Comparison of ENCODE assay signal across 9 cellular contexts in genomic region chr16:1534021-1535020, GRCh38. TPM values are rescaled to one million over a fixed set of nuclear protein-coding genes. Genes with fewer than 3 reads are reported as not detected.
A peak's percentile ranks its signal among the peaks of the same experiment; 100 is the strongest.
DNase-seq lines count a peak whose midpoint lies in the region; ATAC-seq and TF ChIP-seq lines count a peak whose summit lies in the region.
"Had no signal": no experiment of that assay in that cellular context is flagged by ENCODE, and none has a peak within 500 bp of the region (broad histone marks: within the 10 kb centered on the region; RNA-seq: fewer than 3 reads in every experiment).

No MANE protein-coding gene starts in this region.

- intact Hi-C loops in Right ventricle myocardium inferior (cut with DNase I), result loop anchor here (5.0 kb wide), 1 partner anchor 78 kb away; the partner anchor contains the start of genes CRAMP1 and IFT140
- intact Hi-C loops in cardiac septum (cut with DNase I), result loop anchor here (5.0 kb wide), 1 partner anchor 78 kb away; the partner anchor contains the start of genes CRAMP1 and IFT140
- intact Hi-C loops in uterus (cut with DNase I; ENCODE audit: low total_unique reads), result no loop called here

- peaks cover 11 to 47% (median 26%) of the 10 kb centered on the region in 3 donors for H3K4me1 Mint-ChIP-seq in naive B cell

- no peaks in the 10 kb centered on the region for H3K36me3 Mint-ChIP-seq in naive B cell

- H3K4me3 ChIP-seq in choroid plexus epithelial cell (ENCODE audit: low read depth, low read length) (peak overlapping the region; percentile 63), uterus (peak overlapping the region; percentile 48 to 54)

- H3K27me3 Mint-ChIP-seq in naive B cell, result peaks cover 0 to 27% (median 0%) of the 10 kb centered on the region in 3 donors

- TF ChIP-seq CTCF in choroid plexus epithelial cell (conservative IDR thresholded peaks at IDR 0.05; ENCODE audit: low read depth, low read length) (no peak), uterus (IDR thresholded peaks at IDR 0.05) (no peak)

- peak overlapping the region; percentile 69 to 96 (median 84) for H3K4me3 Mint-ChIP-seq in naive B cell

- H3K4me1 ChIP-seq in uterus, result peaks cover 0 to 27% of the 10 kb centered on the region in 2 donors

- no peak for TF ChIP-seq POLR2A in uterus (IDR thresholded peaks at IDR 0.05)

- H3K36me3 ChIP-seq in uterus, result no peaks in the 10 kb centered on the region

- peak; percentile 68 for DNase-seq in Right ventricle myocardium inferior (ENCODE audit: missing footprints)
- DNase-seq in cardiac septum (ENCODE audit: low spot score), result no peak
- DNase-seq in choroid plexus epithelial cell (ENCODE audit: low read depth), result no peak
- no peak for DNase-seq in naive B cell
- peak in 1 of 2 donors; percentile 42 for DNase-seq in uterus
- no peak for DNase-seq in NCI-H1436 (lab: John Stamatoyannopoulos, UW)
- DNase-seq in SHP77 treated with DMSO at 0.1 percent for 48 hours (lab: John Stamatoyannopoulos, UW), result no peak
- no peak for DNase-seq in NCI-H1694 (lab: John Stamatoyannopoulos, UW)
- DNase-seq: DND-41 had no signal

- peak overlapping the region; percentile 87 to 89 for H3K27ac ChIP-seq in uterus

- no peaks in the 10 kb centered on the region for H3K9me3 ChIP-seq in uterus

- no peaks in the 10 kb centered on the region for H3K9me3 Mint-ChIP-seq in naive B cell

- H3K27ac Mint-ChIP-seq in naive B cell, result peak overlapping the region in 2 of 6 donors; percentile 83 to 85

- no peak for ATAC-seq in Right ventricle myocardium inferior
- peak; percentile 15 to 16 for ATAC-seq in naive B cell (ENCODE audit: low read depth in 2 of 2)

- no peaks in the 10 kb centered on the region for H3K27me3 ChIP-seq in uterus

RNA-seq across cellular contexts. Expression of gene TMEM204, which starts 0.9 kb away (rescaled TPM):
- 30.7 TPM for total RNA-seq in Right ventricle myocardium inferior
- total RNA-seq in cardiac septum, result 19.8 TPM
- polyA plus RNA-seq in naive B cell (ENCODE audit: low read depth in 6 of 6), result 10 to 100 TPM in 2 of 6 donors, 1 to 10 TPM in 4; 5.2 to 23.9 (median 6.6) TPM
- 10 to 100 TPM; 24.8 to 45.3 (median 39.3) TPM for total RNA-seq in uterus

RNA-seq across cellular contexts. Expression of gene TELO2, which starts 41.2 kb away (rescaled TPM):
- total RNA-seq in Right ventricle myocardium inferior (18.9 TPM), cardiac septum (17.7 TPM), uterus (10 to 100 TPM in 3 of 4 donors, 1 to 10 TPM in 1; 4.9 to 59.1 (median 39.0) TPM)
- 10 to 100 TPM; 17.3 to 37.1 (median 26.3) TPM for polyA plus RNA-seq in naive B cell (ENCODE audit: low read depth in 6 of 6)

RNA-seq across cellular contexts. Expression of gene PTX4, which starts 45.6 kb away (rescaled TPM):
- total RNA-seq in Right ventricle myocardium inferior (not detected), cardiac septum (not detected), uterus (under 1 TPM in 2 of 4 donors, not detected in 2; 0.28 to 0.52 TPM)
- polyA plus RNA-seq in naive B cell (ENCODE audit: low read depth in 6 of 6), result not detected

RNA-seq across cellular contexts. Expression of gene CLCN7, which starts 59.5 kb away (rescaled TPM):
- 49.5 TPM for total RNA-seq in Right ventricle myocardium inferior
- total RNA-seq in cardiac septum, result 39.8 TPM
- polyA plus RNA-seq in naive B cell (ENCODE audit: low read depth in 6 of 6), result 10 to 100 TPM; 48.6 to 92.2 (median 61.4) TPM
- total RNA-seq in uterus, result 100 to 1,000 TPM in 1 of 4 donors, 10 to 100 TPM in 3; 21.5 to 145 (median 57.2) TPM
